ENCODE assay signal across 10 cellular contexts in genomic region chr6:145865175-145865574, GRCh38. TPM values are rescaled to one million over a fixed set of nuclear protein-coding genes. Genes with fewer than 3 reads are reported as not detected.
DNase-seq lines count a peak whose midpoint lies in the region; ATAC-seq and TF ChIP-seq lines count a peak whose summit lies in the region.
"Had no signal": no experiment of that assay in that cellular context is flagged by ENCODE, and none has a peak within 500 bp of the region (broad histone marks: within the 10 kb centered on the region; RNA-seq: fewer than 3 reads in every experiment).

No MANE protein-coding gene starts in this region.

- no peak for TF ChIP-seq CTCF in nephron progenitor cell (IDR thresholded peaks at IDR 0.05)

- H3K4me1 Mint-ChIP-seq in activated CD8-positive, alpha-beta memory T cell treated with anti-CD3 and anti-CD28 coated beads, Interleukin-2, amount 10 ng/mL, durations not matched to agents 7 days and 5 days: peaks cover 26% of the 10 kb centered on the region
- peaks cover 33% of the 10 kb centered on the region for H3K4me1 Mint-ChIP-seq in stimulated activated naive CD8-positive, alpha-beta T cell treated with anti-CD3 and anti-CD28 coated beads, Interleukin-15, Interleukin-2, amounts not matched to agents 100 ng/mL and 50 ng/mL, for 24 hours (ENCODE audit: low read depth)
- H3K4me1 Mint-ChIP-seq in nephron progenitor cell: no peaks in the 10 kb centered on the region

- H3K27ac Mint-ChIP-seq in activated CD8-positive, alpha-beta memory T cell treated with anti-CD3 and anti-CD28 coated beads, Interleukin-2, amount 10 ng/mL, durations not matched to agents 7 days and 5 days: peak overlapping the region; percentile 71
- H3K27ac Mint-ChIP-seq in stimulated activated naive CD8-positive, alpha-beta T cell treated with anti-CD3 and anti-CD28 coated beads, Interleukin-15, Interleukin-2, amounts not matched to agents 100 ng/mL and 50 ng/mL, for 24 hours: peak overlapping the region; percentile 42
- H3K27ac Mint-ChIP-seq in nephron progenitor cell: no peak overlapping the region
- H3K27ac Mint-ChIP-seq: endodermal cell had no signal

- CTCF ChIA-PET in activated CD8-positive, alpha-beta memory T cell treated with anti-CD3 and anti-CD28 coated beads, Interleukin-2, amount 10 ng/mL, durations not matched to agents 7 days and 5 days (lab: Charles Lee): interaction anchor here (1.3 kb wide), 1 partner anchor 64 kb away, joined by 3 read pairs; no protein-coding TSS in a partner anchor

- H3K4me3 Mint-ChIP-seq in activated CD8-positive, alpha-beta memory T cell treated with anti-CD3 and anti-CD28 coated beads, Interleukin-2, amount 10 ng/mL, durations not matched to agents 7 days and 5 days: peak overlapping the region; percentile 46
- no peak overlapping the region for H3K4me3 Mint-ChIP-seq in stimulated activated naive CD8-positive, alpha-beta T cell treated with anti-CD3 and anti-CD28 coated beads, Interleukin-15, Interleukin-2, amounts not matched to agents 100 ng/mL and 50 ng/mL, for 24 hours
- H3K4me3 Mint-ChIP-seq in nephron progenitor cell: no peak overlapping the region
- H3K4me3 Mint-ChIP-seq: endodermal cell had no signal

- H3K36me3 Mint-ChIP-seq in activated CD8-positive, alpha-beta memory T cell treated with anti-CD3 and anti-CD28 coated beads, Interleukin-2, amount 10 ng/mL, durations not matched to agents 7 days and 5 days: peaks cover 18% of the 10 kb centered on the region
- peaks cover 22% of the 10 kb centered on the region for H3K36me3 Mint-ChIP-seq in stimulated activated naive CD8-positive, alpha-beta T cell treated with anti-CD3 and anti-CD28 coated beads, Interleukin-15, Interleukin-2, amounts not matched to agents 100 ng/mL and 50 ng/mL, for 24 hours (ENCODE audit: low read depth)
- H3K36me3 Mint-ChIP-seq in nephron progenitor cell (ENCODE audit: low read depth): peaks cover 18% of the 10 kb centered on the region

- ATAC-seq in activated CD8-positive, alpha-beta memory T cell treated with anti-CD3 and anti-CD28 coated beads, Interleukin-2, amount 10 ng/mL, durations not matched to agents 7 days and 5 days: peak; percentile 71
- peak; percentile 37 for ATAC-seq in HG02884 (IDR thresholded peaks at IDR 0.05; ENCODE audit: unreplicated experiment)

- DNase-seq in activated CD8-positive, alpha-beta memory T cell treated with anti-CD3 and anti-CD28 coated beads, Interleukin-2, amount 10 ng/mL, durations not matched to agents 7 days and 5 days: no peak
- no peak for DNase-seq in activated CD8-positive, alpha-beta memory T cell treated with anti-CD3 and anti-CD28 coated beads for 24 hours
- DNase-seq in RPMI8226 (peak; percentile 11), nephron progenitor cell (no peak), HT-29 (ENCODE audit: low spot score) (no peak), AG08396 (ENCODE audit: low spot score) (no peak)
- DNase-seq: activated T-cell treated with anti-CD3 and anti-CD28 coated beads, Interleukin-2, amount 50 U/mL, for 4 hours; endodermal cell had no signal

- no peaks in the 10 kb centered on the region for H3K27me3 Mint-ChIP-seq in activated CD8-positive, alpha-beta memory T cell treated with anti-CD3 and anti-CD28 coated beads, Interleukin-2, amount 10 ng/mL, durations not matched to agents 7 days and 5 days
- H3K27me3 Mint-ChIP-seq in stimulated activated naive CD8-positive, alpha-beta T cell treated with anti-CD3 and anti-CD28 coated beads, Interleukin-15, Interleukin-2, amounts not matched to agents 100 ng/mL and 50 ng/mL, for 24 hours: no peaks in the 10 kb centered on the region
- no peaks in the 10 kb centered on the region for H3K27me3 Mint-ChIP-seq in nephron progenitor cell (ENCODE audit: low read depth, poor library complexity)

- H3K9me3 Mint-ChIP-seq in activated CD8-positive, alpha-beta memory T cell treated with anti-CD3 and anti-CD28 coated beads, Interleukin-2, amount 10 ng/mL, durations not matched to agents 7 days and 5 days (ENCODE audit: low read depth): peaks cover 5% of the 10 kb centered on the region
- peaks cover 14% of the 10 kb centered on the region for H3K9me3 Mint-ChIP-seq in stimulated activated naive CD8-positive, alpha-beta T cell treated with anti-CD3 and anti-CD28 coated beads, Interleukin-15, Interleukin-2, amounts not matched to agents 100 ng/mL and 50 ng/mL, for 24 hours
- peaks cover 17% of the 10 kb centered on the region for H3K9me3 Mint-ChIP-seq in nephron progenitor cell

RNA-seq across cellular contexts. Expression of gene FBXO30, which starts 50.6 kb away (rescaled TPM):
- total RNA-seq in activated CD8-positive, alpha-beta memory T cell treated with anti-CD3 and anti-CD28 coated beads, Interleukin-2, amount 10 ng/mL, durations not matched to agents 7 days and 5 days: 1 to 10 TPM; 4.2 to 7.4 TPM
- total RNA-seq in HT-29 (2014; rRNA removed; shearing (Covaris generic)): 1.8 and 1.9 TPM in 2 replicates
